28 cellular contexts compared by ENCODE assay signal in the genomic region with DNA sequence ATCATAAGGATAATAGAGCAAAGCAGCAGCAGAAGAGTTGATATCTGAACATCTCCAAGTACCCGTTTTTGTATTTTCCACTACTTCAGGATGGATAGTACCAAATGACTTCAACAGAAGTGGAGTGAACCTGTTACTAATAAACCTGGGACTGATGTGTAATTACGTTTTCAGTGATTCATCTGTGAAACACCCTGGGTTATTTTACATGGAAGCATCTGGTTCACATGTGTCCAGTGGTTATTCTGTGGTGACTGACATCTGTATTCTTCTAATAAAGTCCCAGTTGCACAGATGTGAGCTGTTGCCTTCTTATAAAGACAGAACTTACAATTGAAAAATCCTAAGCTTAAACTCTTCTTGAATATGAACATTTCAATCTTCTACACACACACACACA.
DNase-seq lines count a peak whose midpoint lies in the region; FAIRE-seq and TF ChIP-seq lines count a peak whose summit lies in the region.
"Had no signal": no experiment of that assay in that cellular context is flagged by ENCODE, and none has a peak within 500 bp of the region (broad histone marks: within the 10 kb centered on the region; RNA-seq: fewer than 3 reads in every experiment).

No MANE protein-coding gene starts in this region.

- no peaks in the 10 kb centered on the region for H3K9me3 ChIP-seq in fibroblast of lung (ENCODE audit: control insufficient read depth, insufficient read depth, low read depth, low read length)
- H3K9me3 ChIP-seq: heart right ventricle, lower lobe of right lung, mucosa of descending colon, Peyer's patch, SJCRH30 had no signal

- no peak overlapping the region for H2AFZ ChIP-seq in fibroblast of lung (ENCODE audit: low read length)

- no peaks in the 10 kb centered on the region for H3K36me3 ChIP-seq in fibroblast of lung (ENCODE audit: control insufficient read depth, insufficient read depth, low read length)
- H3K36me3 ChIP-seq: heart right ventricle, lower lobe of right lung, Peyer's patch, SJCRH30 had no signal

- no peak overlapping the region for H3K9ac ChIP-seq in fibroblast of lung (ENCODE audit: insufficient read depth, low read length)

- DNase-seq in EL (peak; percentile 11), LHCN-M2 (ENCODE audit: low read depth) (peak; percentile 31), fibroblast of lung (ENCODE audit: low read depth in 2 of 2) (peak; percentile 17 to 42), renal cortical epithelial cell (ENCODE audit: low read depth) (peak; percentile 48), NCI-H1694 treated with DMSO at 0.1 percent for 48 hours (lab: John Stamatoyannopoulos, UW) (no peak), frontal cortex (ENCODE audit: low spot score in 2 of 2) (no peak), NCI-H2107 treated with DMSO at 0.1 percent for 48 hours (lab: John Stamatoyannopoulos, UW; ENCODE audit: unreplicated experiment) (no peak)
- DNase-seq: activated CD4-positive, alpha-beta T cell treated with anti-CD3 and anti-CD28 coated beads for 36 hours; activated CD8-positive, alpha-beta T cell treated with anti-CD3 and anti-CD28 coated beads for 36 hours; activated naive CD4-positive, alpha-beta T cell treated with anti-CD3 and anti-CD28 coated beads, Interleukin-2, amount 50 U/mL, for 16 hours; CD4-positive, alpha-beta memory T cell; heart right ventricle; kidney glomerular epithelial cell; lower lobe of right lung; mucosa of descending colon; NCI-H1417 treated with DMSO at 0.1 percent for 48 hours; NCI-H2107; NCI-H446 treated with DMSO at 0.1 percent for 48 hours; NCI-H774; Peyer's patch; SJCRH30; stimulated activated naive CD4-positive, alpha-beta T cell; T1000 had no signal

- H3K27me3 ChIP-seq in fibroblast of lung (ENCODE audit: control insufficient read depth, insufficient read depth, low read length), result no peaks in the 10 kb centered on the region
- H3K27me3 ChIP-seq: heart right ventricle, Peyer's patch, SJCRH30 had no signal

- H4K20me1 ChIP-seq in fibroblast of lung (ENCODE audit: control insufficient read depth, extremely low read depth, insufficient read depth, low read length), result no peaks in the 10 kb centered on the region

- no peak for FAIRE-seq in frontal cortex (lab: Jason Lieb, UNC)
- FAIRE-seq: D721Med, GM12891, H54 had no signal

- H3K4me1 ChIP-seq in fibroblast of lung (ENCODE audit: control insufficient read depth, extremely low read depth, insufficient read depth, low read length), result no peaks in the 10 kb centered on the region
- H3K4me1 ChIP-seq: heart right ventricle, lower lobe of right lung, Peyer's patch, SJCRH30 had no signal

- no peak overlapping the region for H3K4me3 ChIP-seq in fibroblast of lung (replicated peaks in 1 of 4; ENCODE audit: control extremely low read depth in 1 of 4, insufficient read depth in 1 of 4, low read depth in 3 of 4, low read length in 4 of 4)
- H3K4me3 ChIP-seq: heart right ventricle, lower lobe of right lung, mucosa of descending colon, Peyer's patch, SJCRH30, skin epidermis had no signal

- no peaks in the 10 kb centered on the region for H3K79me2 ChIP-seq in fibroblast of lung (ENCODE audit: control insufficient read depth, insufficient read depth, low read length)

- no peak for TF ChIP-seq CTCF in fibroblast of lung (conservative IDR thresholded peaks at IDR 0.05 in 1 of 2, IDR thresholded peaks at IDR 0.05 in 1 of 2; ENCODE audit: low read depth in 1 of 2, low read length in 2 of 2)

- no peak overlapping the region for H3K27ac ChIP-seq in fibroblast of lung (ENCODE audit: insufficient read depth, low read length)
- H3K27ac ChIP-seq: heart right ventricle, lower lobe of right lung, Peyer's patch, SJCRH30, skin epidermis, VCaP had no signal

- H3K4me2 ChIP-seq in fibroblast of lung (ENCODE audit: extremely low read depth, insufficient read depth, low read length), result no peak overlapping the region

Comparison
In these comparisons a context has a peak if more than half of its experiments do, and no peak if none do; other contexts are left out.
1. DNase-seq: peak in EL (single experiment), LHCN-M2 (single experiment), fibroblast of lung (2 of 2) and renal cortical epithelial cell (single experiment); none in NCI-H1694 treated with DMSO at 0.1 percent for 48 hours (single experiment), frontal cortex (0 of 2) and NCI-H2107 treated with DMSO at 0.1 percent for 48 hours (single experiment).